ENCODE assay signal across 20 cellular contexts in the genomic region with DNA sequence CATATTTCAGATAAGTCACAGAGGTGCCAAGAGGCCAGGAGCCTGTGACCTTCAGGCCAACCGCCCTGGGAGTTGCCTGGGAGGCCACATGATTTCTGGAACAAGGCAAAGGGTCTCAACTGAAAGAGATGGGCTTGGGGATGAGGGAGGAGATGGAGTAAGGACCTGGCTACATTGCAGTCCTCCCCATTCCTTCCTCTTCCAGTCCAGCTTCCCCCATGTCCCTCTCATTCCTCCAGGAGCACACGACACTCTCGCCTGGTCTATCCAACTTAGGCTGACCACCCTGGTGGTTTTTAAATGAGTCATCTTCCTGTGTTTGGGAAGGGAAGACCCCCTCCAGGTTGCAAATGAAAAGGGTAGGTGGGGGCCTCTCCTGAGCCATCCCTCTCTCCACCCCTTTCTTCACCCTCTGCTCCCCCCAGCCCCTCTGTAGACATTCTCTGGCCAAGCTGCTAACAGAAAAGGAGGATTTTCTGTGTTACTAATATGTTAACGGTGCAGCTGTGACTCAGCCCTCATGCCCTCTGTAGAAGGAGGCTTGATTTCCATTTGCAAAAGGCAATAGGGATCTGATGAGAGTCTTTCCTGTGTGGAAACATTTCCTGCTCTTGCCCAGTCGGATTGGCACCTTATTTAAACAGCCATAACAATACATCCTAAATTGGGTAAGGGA.
A peak's percentile ranks its signal among the peaks of the same experiment; 100 is the strongest.
DNase-seq lines count a peak whose midpoint lies in the region; ATAC-seq, FAIRE-seq and TF ChIP-seq lines count a peak whose summit lies in the region.
"Had no signal": no experiment of that assay in that cellular context is flagged by ENCODE, and none has a peak within 500 bp of the region (broad histone marks: within the 10 kb centered on the region; RNA-seq: fewer than 3 reads in every experiment).

No MANE protein-coding gene starts in this region.

- no peaks in the 10 kb centered on the region for H3K27me3 Mint-ChIP-seq in T-helper 17 cell
- H3K27me3 Mint-ChIP-seq: activated naive CD4-positive, alpha-beta T cell treated with anti-CD3 and anti-CD28 coated beads, Interleukin-2, amount 50 U/mL, for 24 hours had no signal

- no peaks in the 10 kb centered on the region for H3K36me3 ChIP-seq in endothelial cell of umbilical vein (ENCODE audit: control insufficient read depth in 2 of 2, extremely low read depth in 1 of 2, insufficient read depth in 2 of 2, low read length in 2 of 2)
- no peaks in the 10 kb centered on the region for H3K36me3 ChIP-seq in mesenchymal stem cell (ENCODE audit: control insufficient read depth in 1 of 2, insufficient read depth in 2 of 2, low read depth in 1 of 2, low read length in 2 of 2)
- H3K36me3 ChIP-seq in adrenal gland (replicated peaks in 1 of 2), result no peaks in the 10 kb centered on the region
- H3K36me3 ChIP-seq: vagina had no signal

- H2AK5ac ChIP-seq in mesenchymal stem cell (ENCODE audit: low read length, severe bottlenecking), result no peak overlapping the region

- no peak overlapping the region for H3K9ac ChIP-seq in endothelial cell of umbilical vein (replicated peaks; ENCODE audit: extremely low read depth, insufficient read depth, low read length)
- no peak overlapping the region for H3K9ac ChIP-seq in mesenchymal stem cell (ENCODE audit: low read length)

- peak; percentile 25 for DNase-seq in Daoy (ENCODE audit: low read depth)
- DNase-seq in NCI-H226, result peak; percentile 12
- peak; percentile 64 for DNase-seq in endothelial cell of umbilical vein (ENCODE audit: low read depth, low spot score)
- DNase-seq in mesenchymal stem cell, result peak; percentile 33
- no peak for DNase-seq in T-helper 17 cell
- DNase-seq in adrenal gland, result no peak
- DNase-seq: GF-D8; glutamatergic neuron; KBM-7; NCI-H1105; NK-92 treated with Interleukin-12 subunit alpha and Interleukin-12 subunit beta, amount 100 ng/mL, for 24 hours; posterior cingulate gyrus; stimulated activated CD4-positive, alpha-beta T cell treated with anti-CD3 and anti-CD28 coated beads, Interleukin-12 subunit alpha, Interleukin-12 subunit beta, amount 100 ng/mL, for 4 hours; stimulated activated naive CD8-positive, alpha-beta T cell treated with anti-CD3 and anti-CD28 coated beads, Interleukin-15, amount 100 ng/mL, for 72 hours; T-helper 2 cell had no signal

- peak overlapping the region in 1 of 2 experiments; percentile 62 for H3K18ac ChIP-seq in mesenchymal stem cell (ENCODE audit: low read depth in 1 of 2, low read length in 2 of 2)

- H3K4me3 ChIP-seq in endothelial cell of umbilical vein (replicated peaks in 1 of 3; ENCODE audit: insufficient read depth in 1 of 3, low read depth in 1 of 3, low read length in 3 of 3) (no peak overlapping the region), mesenchymal stem cell (ENCODE audit: insufficient read depth in 1 of 2, low read depth in 1 of 2, low read length in 2 of 2) (no peak overlapping the region), adrenal gland (no peak overlapping the region)
- H3K4me3 ChIP-seq: vagina had no signal

- H4K8ac ChIP-seq in mesenchymal stem cell (ENCODE audit: low read length), result no peak overlapping the region

- no peak for TF ChIP-seq POLR2A in endothelial cell of umbilical vein (IDR thresholded peaks at IDR 0.05; ENCODE audit: low read depth, low read length)
- TF ChIP-seq POLR2A in adrenal gland (IDR thresholded peaks at IDR 0.05), result no peak

- no TSS peak for BruUV-seq in endothelial cell of umbilical vein (replicated peaks; lab: Mats Ljungman, UMichigan)

- dilution Hi-C loops in endothelial cell of umbilical vein (cut with MboI; ENCODE audit: extremely low pct_ligation_motif_present, low sequenced_read_pairs), result no loop called here

- CTCF ChIA-PET in endothelial cell of umbilical vein (lab: Charles Lee), result no interaction called here

- H3K9me1 ChIP-seq in endothelial cell of umbilical vein (replicated peaks; ENCODE audit: control insufficient read depth, extremely low read depth, insufficient read depth, low read length), result no peaks in the 10 kb centered on the region

- H3K9me3 ChIP-seq in endothelial cell of umbilical vein (replicated peaks; ENCODE audit: control insufficient read depth, insufficient read depth, low read length) (no peaks in the 10 kb centered on the region), mesenchymal stem cell (ENCODE audit: control insufficient read depth, low read length) (no peaks in the 10 kb centered on the region), T-helper 17 cell (ENCODE audit: control insufficient read depth, low read length, poor library complexity, severe bottlenecking) (no peaks in the 10 kb centered on the region), adrenal gland (replicated peaks in 1 of 3) (no peaks in the 10 kb centered on the region)
- H3K9me3 ChIP-seq: vagina had no signal

- H2BK5ac ChIP-seq in mesenchymal stem cell (ENCODE audit: low read depth, low read length, poor library complexity, severe bottlenecking), result peak overlapping the region; percentile 19

- no peaks in the 10 kb centered on the region for H4K20me1 ChIP-seq in endothelial cell of umbilical vein (replicated peaks; ENCODE audit: control insufficient read depth, extremely low read depth, insufficient read depth, low read length)

- H3K4me2 ChIP-seq in endothelial cell of umbilical vein (ENCODE audit: insufficient read depth, low read length) (peak overlapping the region; percentile 75), mesenchymal stem cell (ENCODE audit: low read length, poor library complexity, severe bottlenecking) (no peak overlapping the region)

- ATAC-seq in T-helper 17 cell (no peak), GM21367 (IDR thresholded peaks at IDR 0.05; ENCODE audit: unreplicated experiment) (no peak), GM21528 (IDR thresholded peaks at IDR 0.05; ENCODE audit: low FRiP score, unreplicated experiment) (no peak)
- ATAC-seq: stimulated activated naive CD8-positive, alpha-beta T cell treated with anti-CD3 and anti-CD28 coated beads, Interleukin-15, amount 100 ng/mL, for 72 hours had no signal

- 0% methylated on average over 1 of the region's 5 CpGs for WGBS in mesenchymal stem cell
- whole genome bisulfite sequencing in adrenal gland, 4 donors, result 48 to 71% (median 67%) methylated on average over 5 of the region's 5 CpGs

- intact Hi-C loops in endothelial cell of umbilical vein (cut with micrococcal nuclease) (loop anchor here (1.0 to 5.0 kb wide), 3 partner anchors 27 to 185 kb away; a partner anchor contains a TSS), adrenal gland (cut with DNase I) (no loop called here)

- H3K4me3 Mint-ChIP-seq in T-helper 17 cell, result no peak overlapping the region
- H3K4me3 Mint-ChIP-seq: activated naive CD4-positive, alpha-beta T cell treated with anti-CD3 and anti-CD28 coated beads, Interleukin-2, amount 50 U/mL, for 24 hours; central memory CD8-positive, alpha-beta T cell; stimulated activated naive CD8-positive, alpha-beta T cell treated with anti-CD3 and anti-CD28 coated beads, Interleukin-15, amount 100 ng/mL, for 72 hours had no signal

- no peak overlapping the region for H3K23ac ChIP-seq in mesenchymal stem cell (ENCODE audit: low read length in 2 of 2)

- H3K36me3 Mint-ChIP-seq in T-helper 17 cell (ENCODE audit: low read depth), result no peaks in the 10 kb centered on the region
- H3K36me3 Mint-ChIP-seq: activated naive CD4-positive, alpha-beta T cell treated with anti-CD3 and anti-CD28 coated beads, Interleukin-2, amount 50 U/mL, for 24 hours had no signal

- TF ChIP-seq CTCF in endothelial cell of umbilical vein (IDR thresholded peaks at IDR 0.05; ENCODE audit: extremely low read depth in 1 of 2, insufficient read depth in 1 of 2, low read depth in 1 of 2, low read length in 2 of 2), result no peak
- no peak for TF ChIP-seq CTCF in adrenal gland (IDR thresholded peaks at IDR 0.05)

- H4K91ac ChIP-seq in mesenchymal stem cell (ENCODE audit: low read length), result no peak overlapping the region

- no peak overlapping the region for H2BK15ac ChIP-seq in mesenchymal stem cell (ENCODE audit: low read depth, poor library complexity, severe bottlenecking)

- peak; percentile 96 for FAIRE-seq in endothelial cell of umbilical vein (lab: Jason Lieb, UNC)

- no peak overlapping the region for H2BK12ac ChIP-seq in mesenchymal stem cell (ENCODE audit: low read length in 2 of 2)

- H3K27ac ChIP-seq in endothelial cell of umbilical vein (ENCODE audit: insufficient read depth, low read depth, low read length) (peak overlapping the region; percentile 58), mesenchymal stem cell (ENCODE audit: low read length, poor library complexity, severe bottlenecking) (no peak overlapping the region), adrenal gland (no peak overlapping the region)
- H3K27ac ChIP-seq: vagina had no signal

- peaks cover 24% of the 10 kb centered on the region for H3K4me1 ChIP-seq in endothelial cell of umbilical vein (ENCODE audit: control insufficient read depth, extremely low read depth, insufficient read depth, low read length)
- H3K4me1 ChIP-seq in mesenchymal stem cell (ENCODE audit: control insufficient read depth, insufficient read depth, low read depth, low read length), result peaks cover 4% of the 10 kb centered on the region
- H3K4me1 ChIP-seq in adrenal gland (replicated peaks in 1 of 2), result no peaks in the 10 kb centered on the region
- H3K4me1 ChIP-seq: vagina had no signal

- H3K14ac ChIP-seq in mesenchymal stem cell (ENCODE audit: low read length in 2 of 2), result no peak overlapping the region

- no peaks in the 10 kb centered on the region for H3K79me1 ChIP-seq in mesenchymal stem cell (replicated peaks; ENCODE audit: low read length, poor library complexity, severe bottlenecking)

- no peak overlapping the region for H2BK120ac ChIP-seq in mesenchymal stem cell (ENCODE audit: low read depth, low read length)

- H3K4ac ChIP-seq in mesenchymal stem cell (ENCODE audit: low read depth in 1 of 2, low read length in 2 of 2), result peak overlapping the region in 1 of 2 experiments; percentile 28

- peaks cover 11% of the 10 kb centered on the region for H3K4me1 Mint-ChIP-seq in T-helper 17 cell
- H3K4me1 Mint-ChIP-seq: activated naive CD4-positive, alpha-beta T cell treated with anti-CD3 and anti-CD28 coated beads, Interleukin-2, amount 50 U/mL, for 24 hours had no signal

- no peaks in the 10 kb centered on the region for H3K79me2 ChIP-seq in endothelial cell of umbilical vein (ENCODE audit: control insufficient read depth, insufficient read depth, low read length)

- H3K27ac Mint-ChIP-seq in T-helper 17 cell, result no peak overlapping the region
- H3K27ac Mint-ChIP-seq: activated naive CD4-positive, alpha-beta T cell treated with anti-CD3 and anti-CD28 coated beads, Interleukin-2, amount 50 U/mL, for 24 hours had no signal

- POLR2A ChIA-PET in endothelial cell of umbilical vein (lab: Charles Lee), result no interaction called here

- H2AFZ ChIP-seq in endothelial cell of umbilical vein (ENCODE audit: low read depth, low read length) (peak overlapping the region; percentile 74), mesenchymal stem cell (ENCODE audit: low read depth, low read length) (no peak overlapping the region)

- H3K27me3 ChIP-seq in endothelial cell of umbilical vein (ENCODE audit: control insufficient read depth in 2 of 2, insufficient read depth in 2 of 2, low read length in 2 of 2), result no peaks in the 10 kb centered on the region
- peaks cover 0 to 67% of the 10 kb centered on the region in 2 experiments for H3K27me3 ChIP-seq in mesenchymal stem cell (ENCODE audit: control insufficient read depth in 1 of 2, insufficient read depth in 1 of 2, low read length in 2 of 2)
- no peaks in the 10 kb centered on the region for H3K27me3 ChIP-seq in adrenal gland
- H3K27me3 ChIP-seq: vagina had no signal

TF ChIP-seq in endothelial cell of umbilical vein, 7 proteins besides CTCF, POLR2A, EP300 and RAD21 (continues in another document):
- TF ChIP-seq FOS (IDR thresholded peaks at IDR 0.05; ENCODE audit: borderline replicate concordance, insufficient read depth, low read length), result peak; percentile 63

Comparison
In these comparisons a context has a peak if more than half of its experiments do, and no peak if none do; other contexts are left out.
1. DNase-seq: peak in Daoy (single experiment), NCI-H226 (single experiment), endothelial cell of umbilical vein (single experiment) and mesenchymal stem cell (single experiment); none in T-helper 17 cell (0 of 3) and adrenal gland (0 of 7).